14 cellular contexts compared by ENCODE assay signal in the genomic region with DNA sequence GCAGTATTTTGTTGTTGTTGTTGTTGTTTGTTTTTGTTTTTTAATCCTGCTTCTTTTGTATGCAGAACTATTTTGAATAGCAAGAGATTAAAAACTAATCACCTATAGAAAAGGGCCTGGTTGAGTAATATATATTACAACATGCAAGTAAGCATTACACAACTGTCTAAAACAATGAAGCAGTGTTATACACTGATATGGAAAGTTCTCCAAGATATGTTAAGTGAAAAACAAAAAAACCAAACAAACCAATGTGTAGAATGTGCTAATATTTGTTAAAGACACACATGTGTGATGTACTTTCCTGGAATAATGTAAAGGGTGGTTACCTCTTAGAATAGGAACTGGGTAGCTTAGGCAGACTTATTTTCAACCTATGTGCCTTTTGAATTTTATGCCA.
"Had no signal": no experiment of that assay in that cellular context is flagged by ENCODE, and none has a peak within 500 bp of the region (broad histone marks: within the 10 kb centered on the region; RNA-seq: fewer than 3 reads in every experiment).

No MANE protein-coding gene starts in this region.

- DNase-seq: activated CD4-positive, alpha-beta memory T cell treated with anti-CD3 and anti-CD28 coated beads for 36 hours; activated CD4-positive, alpha-beta T cell treated with anti-CD3 and anti-CD28 coated beads for 1 hour; activated gamma-delta T cell treated with Interleukin-2 at 50 U/mL for 16 hours; activated naive CD8-positive, alpha-beta T cell treated with anti-CD3 and anti-CD28 coated beads for 36 hours; activated T-cell treated with anti-CD3 and anti-CD28 coated beads, Interleukin-2, amount 50 U/mL, for 4 hours; effector CD8-positive, alpha-beta T cell; hypothalamus; lower lobe of right lung; right cardiac atrium had no signal

- H3K27ac Mint-ChIP-seq: activated CD4-positive, alpha-beta memory T cell treated with anti-CD3 and anti-CD28 coated beads for 36 hours; activated naive CD8-positive, alpha-beta T cell treated with anti-CD3 and anti-CD28 coated beads for 36 hours; stimulated activated memory B cell treated with anti-CD40 and anti-IgM and Interleukin-4, amounts not matched to agents 10 μg/mL and 1 μg/mL and 100 μg/mL, for 72 hours had no signal

- H3K36me3 Mint-ChIP-seq: activated CD4-positive, alpha-beta memory T cell treated with anti-CD3 and anti-CD28 coated beads for 36 hours; activated naive CD8-positive, alpha-beta T cell treated with anti-CD3 and anti-CD28 coated beads for 36 hours; naive B cell; stimulated activated memory B cell treated with anti-CD40 and anti-IgM and Interleukin-4, amounts not matched to agents 10 μg/mL and 1 μg/mL and 100 μg/mL, for 72 hours had no signal

- H3K9me3 ChIP-seq: lower lobe of right lung, tibial nerve had no signal

- H3K4me3 Mint-ChIP-seq: activated CD4-positive, alpha-beta memory T cell treated with anti-CD3 and anti-CD28 coated beads for 36 hours; activated naive CD8-positive, alpha-beta T cell treated with anti-CD3 and anti-CD28 coated beads for 36 hours; activated T-cell treated with anti-CD3 and anti-CD28 coated beads, Interleukin-2, amount 50 U/mL, for 4 hours; stimulated activated memory B cell treated with anti-CD40 and anti-IgM and Interleukin-4, amounts not matched to agents 10 μg/mL and 1 μg/mL and 100 μg/mL, for 72 hours had no signal

- H3K36me3 ChIP-seq: lower lobe of right lung, tibial nerve had no signal

- H3K27me3 Mint-ChIP-seq: activated CD4-positive, alpha-beta memory T cell treated with anti-CD3 and anti-CD28 coated beads for 36 hours; activated naive CD8-positive, alpha-beta T cell treated with anti-CD3 and anti-CD28 coated beads for 36 hours; naive B cell; stimulated activated memory B cell treated with anti-CD40 and anti-IgM and Interleukin-4, amounts not matched to agents 10 μg/mL and 1 μg/mL and 100 μg/mL, for 72 hours had no signal

- H3K27me3 ChIP-seq: tibial nerve had no signal

- H3K9me3 Mint-ChIP-seq: activated CD4-positive, alpha-beta memory T cell treated with anti-CD3 and anti-CD28 coated beads for 36 hours; activated naive CD8-positive, alpha-beta T cell treated with anti-CD3 and anti-CD28 coated beads for 36 hours; activated T-cell treated with anti-CD3 and anti-CD28 coated beads, Interleukin-2, amount 50 U/mL, for 4 hours; naive B cell; stimulated activated memory B cell treated with anti-CD40 and anti-IgM and Interleukin-4, amounts not matched to agents 10 μg/mL and 1 μg/mL and 100 μg/mL, for 72 hours had no signal

- H3K4me3 ChIP-seq: coronary artery, lower lobe of right lung, smooth muscle cell, tibial nerve had no signal

- H3K27ac ChIP-seq: coronary artery, lower lobe of right lung, tibial nerve had no signal

- ATAC-seq: activated T-cell treated with anti-CD3 and anti-CD28 coated beads, Interleukin-2, amount 50 U/mL, for 4 hours; right cardiac atrium; stimulated activated memory B cell treated with anti-CD40 and anti-IgM and Interleukin-4, amounts not matched to agents 10 μg/mL and 1 μg/mL and 100 μg/mL, for 72 hours had no signal

- H3K4me1 ChIP-seq: tibial nerve had no signal
